8 cellular contexts compared by ENCODE assay signal in the genomic region with DNA sequence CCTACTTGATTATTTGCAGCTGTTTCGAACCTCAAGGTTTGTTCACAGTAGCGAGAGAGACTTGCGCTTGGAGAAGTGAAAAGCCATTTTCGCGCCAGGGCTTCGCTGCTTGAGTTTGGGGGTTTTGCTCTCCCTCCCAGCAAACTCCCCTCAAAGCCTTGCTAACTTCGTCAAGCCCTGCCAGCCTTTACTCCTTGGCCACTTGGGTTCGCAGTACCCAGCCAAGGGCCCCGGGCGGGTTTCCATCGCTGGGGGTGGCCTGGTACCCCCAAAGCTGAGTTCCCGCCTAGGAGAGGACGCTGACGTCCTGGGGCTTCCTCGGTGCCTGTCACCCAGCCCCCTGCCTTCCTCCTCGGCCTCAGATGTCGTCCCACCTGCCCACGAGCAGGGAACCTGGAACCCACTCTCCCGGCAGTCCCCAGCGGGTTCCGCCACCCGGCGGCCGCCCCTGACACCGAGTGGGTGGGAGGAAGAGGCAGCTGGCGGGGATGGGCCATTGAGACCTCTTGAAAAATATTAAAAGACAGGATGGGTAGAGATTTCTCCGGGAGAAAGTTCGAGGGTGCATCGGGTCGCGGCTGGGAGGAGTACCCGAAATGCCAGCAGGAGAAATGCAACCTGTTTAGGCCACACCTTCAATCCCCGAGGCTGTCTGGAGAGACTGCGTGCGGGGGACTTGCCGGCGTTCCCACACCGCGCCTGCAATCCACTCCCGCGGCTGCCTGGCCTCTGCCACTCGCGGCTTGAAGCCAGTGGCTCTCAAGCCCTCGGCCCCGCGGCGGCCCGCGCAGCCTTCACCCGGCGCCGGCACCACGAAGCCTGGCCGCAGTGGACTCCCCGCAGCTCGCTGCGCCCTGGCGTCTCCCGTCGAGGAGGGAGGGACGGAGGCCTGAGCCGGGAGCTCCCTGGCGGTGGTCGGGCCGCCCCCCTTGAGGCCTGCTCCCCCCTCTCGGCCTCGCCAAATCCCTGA. TPM values are rescaled to one million over a fixed set of nuclear protein-coding genes. Genes with fewer than 3 reads are reported as not detected.
A peak's percentile ranks its signal among the peaks of the same experiment; 100 is the strongest.
DNase-seq lines count a peak whose midpoint lies in the region; ATAC-seq and TF ChIP-seq lines count a peak whose summit lies in the region.

No MANE protein-coding gene starts in this region.

- DNase-seq in AG09309 (ENCODE audit: low read depth) (no peak), Right ventricle myocardium superior (peak; percentile 56), osteocyte (ENCODE audit: extremely low spot score, unreplicated experiment) (no peak), HK-2 (ENCODE audit: unreplicated experiment) (no peak), NCI-H2171 treated with DMSO at 0.1 percent for 48 hours (lab: John Stamatoyannopoulos, UW) (no peak), NOMO-1 treated with DMSO at 0.1 percent for 48 hours (lab: John Stamatoyannopoulos, UW; ENCODE audit: unreplicated experiment) (no peak)
- no peak for DNase-seq in activated CD8-positive, alpha-beta memory T cell treated with anti-CD3 and anti-CD28 coated beads for 24 hours

- peaks cover 10% of the 10 kb centered on the region for H3K36me3 Mint-ChIP-seq in osteocyte (ENCODE audit: unreplicated experiment)

- intact Hi-C loops in Right ventricle myocardium superior (cut with DNase I), result no loop called here

- ATAC-seq in SK-N-SH treated with all-trans-retinoic acid at 6 μM for 48 hours (peak; percentile 24; the same call in 2 of the 3 replicates), Right ventricle myocardium superior (ENCODE audit: poor library complexity) (peak; percentile 60)

- TF ChIP-seq CTCF in AG09309 (IDR thresholded peaks at IDR 0.05; ENCODE audit: control insufficient read depth, insufficient read depth, low read depth, low read length, missing control alignments), result no peak
- TF ChIP-seq CTCF in osteocyte (IDR thresholded peaks at IDR 0.05), result no peak

- H3K4me3 ChIP-seq in AG09309 (ENCODE audit: control insufficient read depth, low read depth, low read length), result peak overlapping the region; percentile 24

- H3K27me3 Mint-ChIP-seq in osteocyte (ENCODE audit: unreplicated experiment), result no peaks in the 10 kb centered on the region

- H3K9me3 Mint-ChIP-seq in osteocyte (ENCODE audit: unreplicated experiment), result no peaks in the 10 kb centered on the region

- peak overlapping the region; percentile 67 for H3K4me3 Mint-ChIP-seq in osteocyte (ENCODE audit: unreplicated experiment)

- peaks cover 62% of the 10 kb centered on the region for H3K4me1 Mint-ChIP-seq in osteocyte (ENCODE audit: unreplicated experiment)

- H3K27ac Mint-ChIP-seq in osteocyte (ENCODE audit: unreplicated experiment), result peak overlapping the region; percentile 93

TF ChIP-seq in SK-N-SH treated with all-trans-retinoic acid at 6 μM for 48 hours, 23 proteins besides CTCF, POLR2A, EP300 and RAD21:
- TF ChIP-seq CSDC2 (CRISPR knock-in tag; IDR thresholded peaks at IDR 0.05) (no peak), ZNF8 (CRISPR knock-in tag; IDR thresholded peaks at IDR 0.05) (no peak), TCF4 (CRISPR knock-in tag; IDR thresholded peaks at IDR 0.05; ENCODE audit: borderline replicate concordance) (no peak), OSR1 (CRISPR knock-in tag; IDR thresholded peaks at IDR 0.05) (no peak), CSRNP3 (CRISPR knock-in tag; IDR thresholded peaks at IDR 0.05) (no peak), ZC3H10 (CRISPR knock-in tag; IDR thresholded peaks at IDR 0.05) (no peak), CREB5 (CRISPR knock-in tag; IDR thresholded peaks at IDR 0.05; ENCODE audit: low read depth) (no peak), SNAI2 (CRISPR knock-in tag; IDR thresholded peaks at IDR 0.05) (no peak), ZNF565 (CRISPR knock-in tag; conservative IDR thresholded peaks at IDR 0.05; ENCODE audit: low read depth) (no peak), ZFP30 (CRISPR knock-in tag; IDR thresholded peaks at IDR 0.05) (no peak), BACH2 (CRISPR knock-in tag; IDR thresholded peaks at IDR 0.05; ENCODE audit: borderline replicate concordance) (no peak), RARB (CRISPR knock-in tag; IDR thresholded peaks at IDR 0.05) (no peak), ISL1 (CRISPR knock-in tag; IDR thresholded peaks at IDR 0.05) (no peak), TOX (CRISPR knock-in tag; IDR thresholded peaks at IDR 0.05; ENCODE audit: borderline replicate concordance) (no peak), ARNTL (CRISPR knock-in tag; IDR thresholded peaks at IDR 0.05; ENCODE audit: borderline replicate concordance, low read depth) (no peak), PPARA (CRISPR knock-in tag; IDR thresholded peaks at IDR 0.05; ENCODE audit: borderline replicate concordance) (no peak), TSHZ2 (CRISPR knock-in tag; IDR thresholded peaks at IDR 0.05) (no peak)
- TF ChIP-seq, protein P1, sequence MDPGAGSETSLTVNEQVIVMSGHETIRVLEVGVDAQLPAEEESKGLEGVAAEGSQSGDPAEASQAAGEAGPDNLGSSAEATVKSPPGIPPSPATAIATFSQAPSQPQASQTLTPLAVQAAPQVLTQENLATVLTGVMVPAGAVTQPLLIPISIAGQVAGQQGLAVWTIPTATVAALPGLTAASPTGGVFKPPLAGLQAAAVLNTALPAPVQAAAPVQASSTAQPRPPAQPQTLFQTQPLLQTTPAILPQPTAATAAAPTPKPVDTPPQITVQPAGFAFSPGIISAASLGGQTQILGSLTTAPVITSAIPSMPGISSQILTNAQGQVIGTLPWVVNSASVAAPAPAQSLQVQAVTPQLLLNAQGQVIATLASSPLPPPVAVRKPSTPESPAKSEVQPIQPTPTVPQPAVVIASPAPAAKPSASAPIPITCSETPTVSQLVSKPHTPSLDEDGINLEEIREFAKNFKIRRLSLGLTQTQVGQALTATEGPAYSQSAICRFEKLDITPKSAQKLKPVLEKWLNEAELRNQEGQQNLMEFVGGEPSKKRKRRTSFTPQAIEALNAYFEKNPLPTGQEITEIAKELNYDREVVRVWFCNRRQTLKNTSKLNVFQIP (CRISPR knock-in tag; IDR thresholded peaks at IDR 0.05; ENCODE audit: borderline replicate concordance, low read depth), result no peak

RNA-seq across cellular contexts. Expression of gene NR2F2, which starts 8.8 kb away (rescaled TPM):
- total RNA-seq in Right ventricle myocardium superior (11.0 TPM), osteocyte (286 and 292 TPM in 2 replicates)

Comparison
In these comparisons a context has a peak if more than half of its experiments do, and no peak if none do; other contexts are left out.
1. RNA of gene NR2F2, which starts 8.8 kb away (total RNA-seq): 286 to 292 TPM in osteocyte; 11.0 TPM in Right ventricle myocardium superior (single experiment); every median in the first group is over 10 times any median in the second.